In genomic region chr10:122461367-122461728, GRCh38 we compare ENCODE assay signal across 10 cellular contexts. TPM values are rescaled to one million over a fixed set of nuclear protein-coding genes. Genes with fewer than 3 reads are reported as not detected.
DNase-seq lines count a peak whose midpoint lies in the region; ATAC-seq and TF ChIP-seq lines count a peak whose summit lies in the region.
"Had no signal": no experiment of that assay in that cellular context is flagged by ENCODE, and none has a peak within 500 bp of the region (broad histone marks: within the 10 kb centered on the region; RNA-seq: fewer than 3 reads in every experiment).

HTRA1 (plus strand) TSS chr10:122461553; CDS start chr10:122461653, 100 bp downstream.

- H3K4me3 Mint-ChIP-seq in activated B cell treated with CpG ODN at 0.5 μM for 24 hours: peak within 1 kb of the TSS; percentile 56

- no peaks in the 10 kb centered on the region for H3K9me3 Mint-ChIP-seq in activated B cell treated with CpG ODN at 0.5 μM for 24 hours

- no peak for ATAC-seq in activated B cell treated with CpG ODN at 0.5 μM for 24 hours (ENCODE audit: low read depth)
- no peak for ATAC-seq in HG03354 (IDR thresholded peaks at IDR 0.05; ENCODE audit: poor library complexity, severe bottlenecking, unreplicated experiment)

- H3K4me1 ChIP-seq in urinary bladder (ENCODE audit: insufficient read depth): no peaks in the 10 kb centered on the region

- H3K4me3 ChIP-seq in fibroblast of the aortic adventitia (ENCODE audit: low read depth, low read length) (peak within 1 kb of the TSS; percentile 84), urinary bladder (ENCODE audit: low read depth, low read length) (peak within 1 kb of the TSS; percentile 86)

- H3K27ac ChIP-seq in urinary bladder (ENCODE audit: low read depth): peak within 1 kb of the TSS; percentile 75

- CTCF ChIA-PET in activated B cell treated with CpG ODN at 0.5 μM for 24 hours (lab: Charles Lee): no interaction called here

- TF ChIP-seq CTCF in activated B cell treated with CpG ODN at 0.5 μM for 24 hours (IDR thresholded peaks at IDR 0.05) (no peak), fibroblast of the aortic adventitia (IDR thresholded peaks at IDR 0.05; ENCODE audit: insufficient read depth, low read length) (no peak)

- POLR2A ChIA-PET in activated B cell treated with CpG ODN at 0.5 μM for 24 hours (lab: Charles Lee): no interaction called here

- DNase-seq in NCI-H748 (lab: John Stamatoyannopoulos, UW; ENCODE audit: unreplicated experiment) (peak; percentile 49), NCI-H748 treated with DMSO at 0.1 percent for 48 hours (lab: John Stamatoyannopoulos, UW) (no peak), activated B cell treated with CpG ODN at 0.5 μM for 24 hours (no peak), fibroblast of the aortic adventitia (ENCODE audit: low read depth) (peak; percentile 64), myocyte (ENCODE audit: low read depth) (peak; percentile 92), NAMALWA (ENCODE audit: low spot score) (no peak)
- DNase-seq: DND-41 had no signal

- H3K36me3 ChIP-seq in urinary bladder (ENCODE audit: insufficient read depth): no peaks in the 10 kb centered on the region

- H3K27me3 Mint-ChIP-seq in activated B cell treated with CpG ODN at 0.5 μM for 24 hours: peaks cover 65% of the 10 kb centered on the region

- peaks cover 14% of the 10 kb centered on the region for H3K4me1 Mint-ChIP-seq in activated B cell treated with CpG ODN at 0.5 μM for 24 hours

- no peaks in the 10 kb centered on the region for H3K36me3 Mint-ChIP-seq in activated B cell treated with CpG ODN at 0.5 μM for 24 hours (ENCODE audit: low read depth)

- no peak within 1 kb of the TSS for H3K27ac Mint-ChIP-seq in activated B cell treated with CpG ODN at 0.5 μM for 24 hours

- under 1% methylated on average over 56 of the region's 56 CpGs for WGBS in urinary bladder

- intact Hi-C loops in activated B cell treated with CpG ODN at 0.5 μM for 24 hours (cut with micrococcal nuclease): no loop called here

RNA-seq across cellular contexts. Expression of gene HTRA1, which starts in this region (rescaled TPM):
- total RNA-seq in activated B cell treated with CpG ODN at 0.5 μM for 24 hours (not detected in 2 replicates), fibroblast of the aortic adventitia (ENCODE audit: low replicate concordance) (55.5 and 156 TPM in 2 replicates), myocyte (1,617 and 1,959 TPM in 2 replicates), urinary bladder (83.9 TPM)
- 989 TPM for polyA plus RNA-seq in myocyte (2012)
- 145 TPM for polyA plus RNA-seq in urinary bladder
- total RNA-seq: activated CD8-positive, alpha-beta memory T cell treated with anti-CD3 and anti-CD28 coated beads for 36 hours had no signal

Comparison
In these comparisons a context has a peak if more than half of its experiments do, and no peak if none do; other contexts are left out.
1. RNA of gene HTRA1 (total RNA-seq): 1,617 to 1,959 TPM in myocyte, 55.5 to 156 TPM in fibroblast of the aortic adventitia and 83.9 TPM in urinary bladder (single experiment); not detected in activated B cell treated with CpG ODN at 0.5 μM for 24 hours; every median in the first group is over 10 times any median in the second.
2. RNA of gene HTRA1 (total RNA-seq): 1,617 to 1,959 TPM in myocyte; 55.5 to 156 TPM in fibroblast of the aortic adventitia and 83.9 TPM in urinary bladder (single experiment); every median in the first group is over 10 times any median in the second.
3. DNase-seq: peak in NCI-H748 (single experiment), fibroblast of the aortic adventitia (single experiment) and myocyte (single experiment); none in NCI-H748 treated with DMSO at 0.1 percent for 48 hours (single experiment), activated B cell treated with CpG ODN at 0.5 μM for 24 hours (single experiment) and NAMALWA (single experiment).